19 cellular contexts compared by ENCODE assay signal in the genomic region with DNA sequence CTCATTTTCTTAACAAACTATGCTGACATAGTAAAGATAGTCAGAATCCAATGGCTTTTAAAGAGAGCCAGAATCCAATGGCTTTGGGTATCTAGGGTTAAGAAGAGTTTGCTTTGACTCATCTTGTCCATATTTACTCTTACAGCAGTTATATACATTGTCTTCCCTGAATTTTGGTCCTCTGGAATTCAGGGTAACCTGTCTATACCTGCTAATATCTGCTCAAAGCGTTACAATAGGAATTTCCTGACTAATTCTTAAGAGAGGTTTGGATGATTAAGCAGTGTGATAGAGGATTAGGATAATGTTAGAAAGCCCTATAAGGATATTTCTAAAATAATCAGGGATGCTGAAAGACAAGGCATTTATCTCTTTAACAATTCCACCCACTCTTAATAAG. TPM values are rescaled to one million over a fixed set of nuclear protein-coding genes. Genes with fewer than 3 reads are reported as not detected.
DNase-seq lines count a peak whose midpoint lies in the region; ATAC-seq, FAIRE-seq and TF ChIP-seq lines count a peak whose summit lies in the region.
"Had no signal": no experiment of that assay in that cellular context is flagged by ENCODE, and none has a peak within 500 bp of the region (broad histone marks: within the 10 kb centered on the region; RNA-seq: fewer than 3 reads in every experiment).

No MANE protein-coding gene starts in this region.

- no peak overlapping the region for H3K4me2 ChIP-seq in PC-3 (ENCODE audit: low read length)
- H3K4me2 ChIP-seq: BLaER1 had no signal

- H3K4me1 Mint-ChIP-seq in neural crest cell: peaks cover 28% of the 10 kb centered on the region
- H3K4me1 Mint-ChIP-seq in chondrocyte (ENCODE audit: low read depth): peaks cover 27% of the 10 kb centered on the region
- H3K4me1 Mint-ChIP-seq: CD8-positive, alpha-beta memory T cell had no signal

- FAIRE-seq in bronchial epithelial cell (lab: Jason Lieb, UNC): no peak
- FAIRE-seq: G401.6, GM12892 had no signal

- H3K79me2 ChIP-seq in PC-3 (ENCODE audit: low read length): no peaks in the 10 kb centered on the region

- H3K27ac ChIP-seq in A673 (ENCODE audit: low read depth, low read length, poor library complexity, severe bottlenecking) (no peak overlapping the region), PC-3 (ENCODE audit: low read length) (no peak overlapping the region)
- H3K27ac ChIP-seq: 22Rv1, BLaER1 had no signal

- H3K4me3 ChIP-seq in A673 (ENCODE audit: low read depth, low read length, poor library complexity, severe bottlenecking) (peak overlapping the region; percentile 64), PC-3 (ENCODE audit: low read length) (no peak overlapping the region), bronchial epithelial cell (ENCODE audit: low read depth, low read length) (no peak overlapping the region)
- H3K4me3 ChIP-seq: BLaER1, HAP-1 had no signal

- H3K4me3 Mint-ChIP-seq in neural crest cell: peak overlapping the region; percentile 45
- no peak overlapping the region for H3K4me3 Mint-ChIP-seq in chondrocyte (ENCODE audit: unreplicated experiment)
- H3K4me3 Mint-ChIP-seq: CD8-positive, alpha-beta memory T cell had no signal

- no peak for TF ChIP-seq CTCF in A673 (conservative IDR thresholded peaks at IDR 0.05; ENCODE audit: low read depth, low read length)
- TF ChIP-seq CTCF in PC-3 (conservative IDR thresholded peaks at IDR 0.05; ENCODE audit: low read depth, low read length): no peak
- no peak for TF ChIP-seq CTCF in bronchial epithelial cell (IDR thresholded peaks at IDR 0.05; ENCODE audit: insufficient read depth, low read length, severe bottlenecking)
- no peak for TF ChIP-seq CTCF in neural crest cell (conservative IDR thresholded peaks at IDR 0.05)
- no peak for TF ChIP-seq CTCF in chondrocyte (IDR thresholded peaks at IDR 0.05)

- no peaks in the 10 kb centered on the region for H3K9me3 Mint-ChIP-seq in neural crest cell
- no peaks in the 10 kb centered on the region for H3K9me3 Mint-ChIP-seq in chondrocyte (ENCODE audit: low read depth)

- peaks cover 33% of the 10 kb centered on the region for H3K4me1 ChIP-seq in A673 (ENCODE audit: insufficient read depth, low read length, poor library complexity, severe bottlenecking)
- no peaks in the 10 kb centered on the region for H3K4me1 ChIP-seq in PC-3 (ENCODE audit: insufficient read depth, low read length)
- H3K4me1 ChIP-seq: BLaER1, HAP-1 had no signal

- H2AFZ ChIP-seq in PC-3 (ENCODE audit: low read length): no peak overlapping the region

- BruUV-seq in A673 (replicated peaks; lab: Mats Ljungman, UMichigan) (no TSS peak), PC-3 (replicated peaks; lab: Mats Ljungman, UMichigan) (no TSS peak)

- H3K9me2 ChIP-seq in PC-3 (replicated peaks; ENCODE audit: low read length): no peaks in the 10 kb centered on the region

- H4K20me1 ChIP-seq in PC-3 (ENCODE audit: low read length): no peaks in the 10 kb centered on the region
- H4K20me1 ChIP-seq: BLaER1 had no signal

- POLR2A ChIA-PET in A673 (lab: Charles Lee; ENCODE audit: low non-redundant PET) (no interaction called here), PC-3 (lab: Charles Lee; ENCODE audit: unreplicated experiment) (no interaction called here)

- ATAC-seq in PC-3: no peak
- no peak for ATAC-seq in HG02610 (IDR thresholded peaks at IDR 0.05; ENCODE audit: unreplicated experiment)

- CTCF ChIA-PET in A673 (lab: Charles Lee): no interaction called here
- CTCF ChIA-PET in PC-3 (lab: Charles Lee): no interaction called here

- no peaks in the 10 kb centered on the region for H3K36me3 Mint-ChIP-seq in neural crest cell (ENCODE audit: low read depth)
- H3K36me3 Mint-ChIP-seq in chondrocyte (ENCODE audit: low read depth): no peaks in the 10 kb centered on the region
- H3K36me3 Mint-ChIP-seq: CD8-positive, alpha-beta memory T cell had no signal

- H3F3A ChIP-seq in PC-3 (ENCODE audit: low read length, unreplicated experiment): no peaks in the 10 kb centered on the region

- intact Hi-C loops in A673 (cut with micrococcal nuclease; ENCODE audit: unreplicated experiment): loop anchor here (5.0 to 10.0 kb wide), 4 partner anchors 91 to 606 kb away; no protein-coding TSS in a partner anchor
- intact Hi-C loops in PC-3 (cut with micrococcal nuclease): no loop called here

- H3K9ac ChIP-seq in PC-3 (ENCODE audit: low read length): no peak overlapping the region
- H3K9ac ChIP-seq: BLaER1 had no signal

- no peaks in the 10 kb centered on the region for H3K9me3 ChIP-seq in A673 (ENCODE audit: low read depth, low read length, poor library complexity, severe bottlenecking)
- no peaks in the 10 kb centered on the region for H3K9me3 ChIP-seq in PC-3 (ENCODE audit: low read length)
- H3K9me3 ChIP-seq: HAP-1 had no signal

- H3K36me3 ChIP-seq in A673 (ENCODE audit: insufficient read depth, low read length, poor library complexity, severe bottlenecking) (no peaks in the 10 kb centered on the region), PC-3 (ENCODE audit: low read depth, low read length) (no peaks in the 10 kb centered on the region), bronchial epithelial cell (ENCODE audit: control insufficient read depth, insufficient read depth, low read length) (no peaks in the 10 kb centered on the region)
- H3K36me3 ChIP-seq: BLaER1, HAP-1 had no signal

- H3K27ac Mint-ChIP-seq in neural crest cell (ENCODE audit: unreplicated experiment) (no peak overlapping the region), chondrocyte (ENCODE audit: unreplicated experiment) (no peak overlapping the region)
- H3K27ac Mint-ChIP-seq: CD8-positive, alpha-beta memory T cell had no signal

- DNase-seq in A673 (ENCODE audit: low spot score): no peak
- peak; percentile 6 for DNase-seq in PC-3
- peak; percentile 78 for DNase-seq in bronchial epithelial cell (ENCODE audit: low read depth)
- no peak for DNase-seq in neural crest cell (ENCODE audit: low read depth, low spot score)
- DNase-seq in chondrocyte (ENCODE audit: low spot score): no peak
- no peak for DNase-seq in COR-L47 (lab: John Stamatoyannopoulos, UW)
- no peak for DNase-seq in NCI-H1105 treated with DMSO at 0.1 percent for 48 hours (lab: John Stamatoyannopoulos, UW)
- DNase-seq: AML-193; Calu3; CD8-positive, alpha-beta memory T cell; DMS 273 treated with DMSO at 0.1 percent for 48 hours; DMS79 treated with DMSO at 0.1 percent for 48 hours; EL had no signal

- H3K27me3 ChIP-seq in A673 (replicated peaks; ENCODE audit: insufficient read depth, low read depth, low read length, poor library complexity) (no peaks in the 10 kb centered on the region), PC-3 (ENCODE audit: low read length) (peaks cover 27% of the 10 kb centered on the region), bronchial epithelial cell (ENCODE audit: control insufficient read depth, insufficient read depth, low read length) (peaks cover 19% of the 10 kb centered on the region)
- H3K27me3 ChIP-seq: BLaER1 had no signal

- H3K27me3 Mint-ChIP-seq in neural crest cell (ENCODE audit: low read depth) (peaks cover 81% of the 10 kb centered on the region), chondrocyte (ENCODE audit: low read depth) (peaks cover 55% of the 10 kb centered on the region)

RNA-seq across cellular contexts. Expression of a gene that starts 2.0 kb away (rescaled TPM):
- total RNA-seq in A673 (2021) (49.3 and 50.5 TPM in 2 replicates), PC-3 (2014; rRNA removed) (1.3 and 5.7 TPM in 2 replicates), bronchial epithelial cell (1.8 and 2.6 TPM in 2 replicates), neural crest cell (6.2 and 7.1 TPM in 2 replicates), chondrocyte (2.8 to 6.2 TPM (median 5.7 TPM) in 3 replicates)
- total RNA-seq: Calu3; CD8-positive, alpha-beta memory T cell had no signal

Comparison
In these comparisons a context has a peak if more than half of its experiments do, and no peak if none do; other contexts are left out.
1. DNase-seq: peak in PC-3 (single experiment) and bronchial epithelial cell (single experiment); none in A673 (single experiment), neural crest cell (single experiment), chondrocyte (single experiment), COR-L47 (single experiment) and NCI-H1105 treated with DMSO at 0.1 percent for 48 hours (single experiment).